Comparison of ENCODE assay signal across 22 cellular contexts in the genomic region with DNA sequence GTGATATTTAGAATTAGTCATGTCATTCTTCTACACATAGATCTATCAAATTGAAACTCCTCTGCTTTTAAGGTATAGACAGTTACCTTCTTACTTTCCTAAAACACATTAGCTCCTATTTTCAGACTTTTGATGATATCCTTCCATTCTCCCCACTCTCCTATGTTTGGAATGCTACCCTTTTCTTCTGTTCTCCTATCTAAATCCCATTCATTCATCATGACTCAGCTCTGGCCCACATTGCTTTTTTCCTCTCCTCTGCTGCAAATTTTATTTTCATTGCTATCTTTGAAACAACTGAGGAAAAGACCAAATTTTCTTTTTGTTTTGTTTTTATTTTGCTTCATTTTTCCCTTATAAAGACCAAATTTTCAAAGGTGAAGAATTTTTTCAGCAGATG.
DNase-seq lines count a peak whose midpoint lies in the region; ATAC-seq, FAIRE-seq and TF ChIP-seq lines count a peak whose summit lies in the region.
"Had no signal": no experiment of that assay in that cellular context is flagged by ENCODE, and none has a peak within 500 bp of the region (broad histone marks: within the 10 kb centered on the region; RNA-seq: fewer than 3 reads in every experiment).

No MANE protein-coding gene starts in this region.

- H3K4me3 Mint-ChIP-seq in activated CD4-positive, alpha-beta memory T cell treated with anti-CD3 and anti-CD28 coated beads for 36 hours: no peak overlapping the region
- H3K4me3 Mint-ChIP-seq in activated CD4-positive, alpha-beta memory T cell treated with anti-CD3 and anti-CD28 coated beads, Interleukin-2, amount 10 ng/mL, durations not matched to agents 7 days and 5 days: no peak overlapping the region
- H3K4me3 Mint-ChIP-seq: activated CD4-positive, alpha-beta T cell treated with anti-CD3 and anti-CD28 coated beads, Interleukin-2, amount 10 ng/mL, durations not matched to agents 7 days and 5 days; nephron had no signal

- no peaks in the 10 kb centered on the region for H3K27me3 Mint-ChIP-seq in activated CD4-positive, alpha-beta memory T cell treated with anti-CD3 and anti-CD28 coated beads for 36 hours
- H3K27me3 Mint-ChIP-seq in activated CD4-positive, alpha-beta memory T cell treated with anti-CD3 and anti-CD28 coated beads, Interleukin-2, amount 10 ng/mL, durations not matched to agents 7 days and 5 days: no peaks in the 10 kb centered on the region
- H3K27me3 Mint-ChIP-seq: activated CD4-positive, alpha-beta T cell treated with anti-CD3 and anti-CD28 coated beads, Interleukin-2, amount 10 ng/mL, durations not matched to agents 7 days and 5 days had no signal

- CTCF ChIA-PET in activated CD4-positive, alpha-beta memory T cell treated with anti-CD3 and anti-CD28 coated beads for 36 hours (lab: Charles Lee): interaction anchor here (1.6 to 2.4 kb wide), 2 partner anchors 145 to 146 kb away, joined by 3 to 9 read pairs; no protein-coding TSS in a partner anchor
- CTCF ChIA-PET in activated CD4-positive, alpha-beta memory T cell treated with anti-CD3 and anti-CD28 coated beads, Interleukin-2, amount 10 ng/mL, durations not matched to agents 7 days and 5 days (lab: Charles Lee): interaction anchor here (4.3 kb wide), 1 partner anchor 145 kb away, joined by 14 read pairs; no protein-coding TSS in a partner anchor

- no peak for ATAC-seq in psoas muscle

- H3K4me1 ChIP-seq in SJSA1 (replicated peaks) (peaks cover 5% of the 10 kb centered on the region), psoas muscle (no peaks in the 10 kb centered on the region)

- POLR2A ChIA-PET in activated CD4-positive, alpha-beta memory T cell treated with anti-CD3 and anti-CD28 coated beads for 36 hours (lab: Charles Lee): interaction anchor here (0.6 to 0.7 kb wide), 2 partner anchors 85 to 129 kb away, joined by 3 read pairs; no protein-coding TSS in a partner anchor
- POLR2A ChIA-PET in activated CD4-positive, alpha-beta memory T cell treated with anti-CD3 and anti-CD28 coated beads, Interleukin-2, amount 10 ng/mL, durations not matched to agents 7 days and 5 days (lab: Charles Lee): no interaction called here

- TF ChIP-seq CTCF in psoas muscle (IDR thresholded peaks at IDR 0.05): no peak

- H3K27me3 ChIP-seq in SJSA1 (replicated peaks): no peaks in the 10 kb centered on the region
- H3K27me3 ChIP-seq in psoas muscle (ENCODE audit: insufficient read depth in 3 of 3, low read length in 2 of 3): no peaks in the 10 kb centered on the region
- H3K27me3 ChIP-seq: dorsolateral prefrontal cortex, MG63 had no signal

- no peak overlapping the region for H3K4me3 ChIP-seq in SJSA1
- no peak overlapping the region for H3K4me3 ChIP-seq in psoas muscle
- H3K4me3 ChIP-seq: dorsolateral prefrontal cortex, MG63 had no signal

- H3K4me1 Mint-ChIP-seq in activated CD4-positive, alpha-beta memory T cell treated with anti-CD3 and anti-CD28 coated beads for 36 hours (ENCODE audit: low read depth): peaks cover 4% of the 10 kb centered on the region
- H3K4me1 Mint-ChIP-seq in activated CD4-positive, alpha-beta memory T cell treated with anti-CD3 and anti-CD28 coated beads, Interleukin-2, amount 10 ng/mL, durations not matched to agents 7 days and 5 days: peaks cover 4% of the 10 kb centered on the region
- H3K4me1 Mint-ChIP-seq: nephron had no signal

- H3K27ac ChIP-seq in SJSA1: peak overlapping the region; percentile 27
- peak overlapping the region; percentile 7 for H3K27ac ChIP-seq in psoas muscle

- 0 out of 2 replicates have a peak, but pooled peaks cover 3% of the 10 kb centered on the region for H3K36me3 ChIP-seq in SJSA1
- H3K36me3 ChIP-seq in psoas muscle (ENCODE audit: insufficient read depth in 1 of 2, low read depth in 1 of 2): peaks cover 0 to 5% of the 10 kb centered on the region in 2 donors

- no peak for DNase-seq in activated CD4-positive, alpha-beta memory T cell treated with anti-CD3 and anti-CD28 coated beads for 36 hours
- DNase-seq in activated CD4-positive, alpha-beta memory T cell treated with anti-CD3 and anti-CD28 coated beads, Interleukin-2, amount 10 ng/mL, durations not matched to agents 7 days and 5 days: no peak
- DNase-seq in SJSA1 (ENCODE audit: low read depth in 1 of 2, low spot score in 2 of 2) (peak in 1 of 2 experiments; percentile 47), dermis blood vessel endothelial cell (peak; percentile 10), psoas muscle (no peak), COLO668 (lab: John Stamatoyannopoulos, UW; ENCODE audit: unreplicated experiment) (no peak), urothelium cell line (ENCODE audit: low spot score) (no peak)
- DNase-seq in stimulated activated CD4-positive, alpha-beta T cell treated with anti-CD3 and anti-CD28 coated beads, Interleukin-4, amount 100 ng/mL, for 4 hours: no peak
- DNase-seq: activated CD4-positive, alpha-beta T cell treated with anti-CD3 and anti-CD28 coated beads, Interleukin-2, amount 10 ng/mL, durations not matched to agents 7 days and 5 days; activated T-cell treated with anti-CD3 and anti-CD28 coated beads, Interleukin-2, amount 50 U/mL, for 48 hours; dorsolateral prefrontal cortex; MG63; NCI-H2081; NCI-H82; retina; stimulated activated CD4-positive, alpha-beta T cell treated with anti-CD3 and anti-CD28 coated beads, Interleukin-1b, Interleukin-23, amount 100 ng/mL, for 48 hours; stimulated activated CD8-positive, alpha-beta memory T cell treated with anti-CD3 and anti-CD28 coated beads, Interleukin-4, amount 100 ng/mL, for 48 hours; T-helper 9 cell had no signal

- H3K36me3 Mint-ChIP-seq in activated CD4-positive, alpha-beta memory T cell treated with anti-CD3 and anti-CD28 coated beads for 36 hours: no peaks in the 10 kb centered on the region
- H3K36me3 Mint-ChIP-seq in activated CD4-positive, alpha-beta memory T cell treated with anti-CD3 and anti-CD28 coated beads, Interleukin-2, amount 10 ng/mL, durations not matched to agents 7 days and 5 days (ENCODE audit: low read depth): peaks cover 3% of the 10 kb centered on the region

- H3K27ac Mint-ChIP-seq in activated CD4-positive, alpha-beta memory T cell treated with anti-CD3 and anti-CD28 coated beads for 36 hours: peak overlapping the region; percentile 14
- no peak overlapping the region for H3K27ac Mint-ChIP-seq in activated CD4-positive, alpha-beta memory T cell treated with anti-CD3 and anti-CD28 coated beads, Interleukin-2, amount 10 ng/mL, durations not matched to agents 7 days and 5 days
- H3K27ac Mint-ChIP-seq: activated CD4-positive, alpha-beta T cell treated with anti-CD3 and anti-CD28 coated beads, Interleukin-2, amount 10 ng/mL, durations not matched to agents 7 days and 5 days; nephron had no signal

- intact Hi-C loops in activated CD4-positive, alpha-beta memory T cell treated with anti-CD3 and anti-CD28 coated beads for 36 hours (cut with micrococcal nuclease): no loop called here
- intact Hi-C loops in psoas muscle (cut with DNase I): no loop called here

- H3K9me3 ChIP-seq in SJSA1 (replicated peaks) (no peaks in the 10 kb centered on the region), psoas muscle (no peaks in the 10 kb centered on the region)
- H3K9me3 ChIP-seq: MG63 had no signal

- no peak for FAIRE-seq in urothelium cell line (lab: Jason Lieb, UNC)
- FAIRE-seq: A204.1, D721Med, HTR-8/SVneo had no signal

- H3K9me3 Mint-ChIP-seq in activated CD4-positive, alpha-beta memory T cell treated with anti-CD3 and anti-CD28 coated beads for 36 hours: no peaks in the 10 kb centered on the region
- no peaks in the 10 kb centered on the region for H3K9me3 Mint-ChIP-seq in activated CD4-positive, alpha-beta memory T cell treated with anti-CD3 and anti-CD28 coated beads, Interleukin-2, amount 10 ng/mL, durations not matched to agents 7 days and 5 days
- H3K9me3 Mint-ChIP-seq: activated CD4-positive, alpha-beta T cell treated with anti-CD3 and anti-CD28 coated beads, Interleukin-2, amount 10 ng/mL, durations not matched to agents 7 days and 5 days; nephron had no signal
